8 cellular contexts compared by ENCODE assay signal in the genomic region with DNA sequence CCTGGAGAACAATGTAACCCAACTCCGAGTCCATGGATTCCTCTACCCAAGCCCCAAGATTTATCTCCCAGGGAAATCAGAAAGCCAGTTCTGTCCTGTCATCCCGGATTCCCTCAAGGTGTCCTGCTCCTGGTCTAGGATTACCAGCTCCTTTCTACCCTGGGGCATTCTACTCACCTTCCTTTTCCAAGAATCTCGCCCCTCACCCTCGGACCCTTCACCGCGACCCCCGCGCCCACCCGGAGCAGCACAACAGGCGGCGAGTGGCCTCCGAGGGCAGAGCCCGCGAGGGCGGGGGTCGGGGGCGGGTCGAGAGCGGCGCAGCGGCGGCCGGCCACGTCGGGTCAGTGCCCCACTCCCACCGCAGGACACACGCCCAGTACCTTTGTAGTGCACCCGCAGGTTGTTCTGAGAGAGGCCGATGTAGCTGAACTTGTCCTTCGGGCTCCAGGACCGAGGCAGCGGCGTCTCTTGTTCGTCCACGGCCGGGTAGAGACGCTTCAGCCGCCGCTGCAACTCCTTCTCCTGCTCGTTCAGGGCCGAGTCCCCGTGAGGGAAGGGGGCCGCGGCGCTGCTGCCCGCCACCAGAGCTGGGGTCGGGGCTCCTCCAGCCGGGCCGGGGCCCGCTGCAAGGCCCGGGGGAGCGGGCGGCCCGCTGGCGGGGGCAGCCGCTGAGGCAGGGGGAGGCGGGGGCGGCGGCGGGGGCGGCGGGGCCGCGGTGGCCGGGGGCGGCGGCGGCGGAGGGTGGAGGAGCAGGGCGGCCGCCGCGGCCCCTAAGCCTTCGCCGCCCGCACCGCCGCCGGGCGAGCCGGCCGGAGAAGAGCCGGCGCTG. TPM values are rescaled to one million over a fixed set of nuclear protein-coding genes. Genes with fewer than 3 reads are reported as not detected.
DNase-seq lines count a peak whose midpoint lies in the region; ATAC-seq and TF ChIP-seq lines count a peak whose summit lies in the region.

No MANE protein-coding gene starts in this region.

- H3K9me3 ChIP-seq in RWPE2 (ENCODE audit: severe bottlenecking), result no peaks in the 10 kb centered on the region
- no peaks in the 10 kb centered on the region for H3K9me3 ChIP-seq in right cardiac atrium (ENCODE audit: control insufficient read depth, low read length)

- no peaks in the 10 kb centered on the region for H3K27me3 ChIP-seq in RWPE2 (ENCODE audit: insufficient read depth, poor library complexity, severe bottlenecking)
- no peaks in the 10 kb centered on the region for H3K27me3 ChIP-seq in right cardiac atrium (ENCODE audit: control insufficient read depth, insufficient read depth)
- no peaks in the 10 kb centered on the region for H3K27me3 ChIP-seq in rectal smooth muscle tissue (ENCODE audit: control insufficient read depth, insufficient read depth, low read length)

- DNase-seq in ACHN (peak; percentile 24), RWPE2 (ENCODE audit: low spot score) (no peak), right cardiac atrium (peak; percentile 40 to 77 (median 69)), foreskin melanocyte (no peak)

- intact Hi-C loops in right cardiac atrium (cut with DNase I), result loop anchor here in 3 of 4 donors (2.0 to 5.0 kb wide), 3 partner anchors 57 to 94 kb away; partner anchors contain the start of gene NOL7 (in 1 of the 3)

- peak; percentile 2 for ATAC-seq in GM18873 (IDR thresholded peaks at IDR 0.05; ENCODE audit: low FRiP score, unreplicated experiment)
- peak; percentile 11 for ATAC-seq in HG03135 (IDR thresholded peaks at IDR 0.05; ENCODE audit: unreplicated experiment)
- ATAC-seq in RWPE2 (ENCODE audit: low read depth), result peak; percentile 21
- peak; percentile 10 to 25 for ATAC-seq in right cardiac atrium

- H3K4me1 ChIP-seq in RWPE2 (ENCODE audit: insufficient read depth, poor library complexity, severe bottlenecking) (peaks cover 8% of the 10 kb centered on the region), right cardiac atrium (ENCODE audit: control insufficient read depth, insufficient read depth, low read length) (peaks cover 5% of the 10 kb centered on the region), rectal smooth muscle tissue (ENCODE audit: control insufficient read depth, insufficient read depth, low read length) (peaks cover 8% of the 10 kb centered on the region)

- in situ Hi-C loops in ACHN (cut with HindIII; ENCODE audit: low pct_ligation_motif_present, low pct_unique_long_range_greater_than_20kb, low sequenced_read_pairs), result no loop called here

- under 1% methylated on average over 80 of the region's 84 CpGs for WGBS in right cardiac atrium

- no peak for TF ChIP-seq CTCF in RWPE2 (IDR thresholded peaks at IDR 0.05; ENCODE audit: poor library complexity, severe bottlenecking)

- H3K4me3 ChIP-seq in RWPE2 (ENCODE audit: severe bottlenecking) (peak overlapping the region; percentile 99), right cardiac atrium (ENCODE audit: low read length) (peak overlapping the region; percentile 99), rectal smooth muscle tissue (ENCODE audit: low read length) (peak overlapping the region; percentile 66)

- H3K9ac ChIP-seq in rectal smooth muscle tissue (ENCODE audit: low read length), result peak overlapping the region; percentile 53

- H3K27ac ChIP-seq in RWPE2 (ENCODE audit: poor library complexity, severe bottlenecking), result peak overlapping the region; percentile 78
- peak overlapping the region; percentile 33 for H3K27ac ChIP-seq in angular gyrus (ENCODE audit: low read depth, low read length)
- H3K27ac ChIP-seq in right cardiac atrium (ENCODE audit: low read length), result peak overlapping the region; percentile 95
- peak overlapping the region; percentile 86 for H3K27ac ChIP-seq in rectal smooth muscle tissue (ENCODE audit: low read depth, low read length)

- H3K36me3 ChIP-seq in RWPE2 (ENCODE audit: low read depth) (no peaks in the 10 kb centered on the region), rectal smooth muscle tissue (ENCODE audit: control insufficient read depth, insufficient read depth, low read length) (no peaks in the 10 kb centered on the region)

RNA-seq across cellular contexts. Expression of gene RANBP9, which starts 0.9 kb away (rescaled TPM):
- 10 to 100 TPM; 31.1 to 35.4 (median 33.0) TPM for total RNA-seq in right cardiac atrium
- 19.0 TPM for polyA plus RNA-seq in right cardiac atrium

Comparison
In these comparisons a context has a peak if more than half of its experiments do, and no peak if none do; other contexts are left out.
1. DNase-seq: peak in ACHN (single experiment) and right cardiac atrium (3 of 3); none in RWPE2 (single experiment) and foreskin melanocyte (single experiment).
2. H3K27ac ChIP-seq: peak in every context shown above with its lines; median percentile 95 in right cardiac atrium; 86 in rectal smooth muscle tissue; 78 in RWPE2; 33 in angular gyrus.
3. Peak in every context shown above with its lines, with median percentiles within 50 percentile points of each other: ATAC-seq and H3K4me3 ChIP-seq.